ENCODE assay signal across 23 cellular contexts in genomic region chr2:85909005-85909404, GRCh38.
"Had no signal": no experiment of that assay in that cellular context is flagged by ENCODE, and none has a peak within 500 bp of the region (broad histone marks: within the 10 kb centered on the region; RNA-seq: fewer than 3 reads in every experiment).

No MANE protein-coding gene starts in this region.

- H3K4me1 ChIP-seq: breast epithelium, right atrium auricular region had no signal

- H3K27me3 Mint-ChIP-seq: activated CD4-positive, alpha-beta memory T cell treated with anti-CD3 and anti-CD28 coated beads for 36 hours; activated T-cell treated with anti-CD3 and anti-CD28 coated beads, Interleukin-2, amount 50 U/mL, for 24 hours; naive B cell; stimulated activated naive B cell treated with anti-CD40 and anti-IgM and Interleukin-4, amounts not matched to agents 10 μg/mL and 1 μg/mL and 100 μg/mL, for 72 hours had no signal

- H3K36me3 ChIP-seq: breast epithelium, esophagus squamous epithelium, right atrium auricular region, stomach had no signal

- DNase-seq: activated CD4-positive, alpha-beta memory T cell treated with anti-CD3 and anti-CD28 coated beads for 36 hours; activated CD4-positive, alpha-beta T cell treated with anti-CD3 and anti-CD28 coated beads for 48 hours; activated CD8-positive, alpha-beta memory T cell treated with anti-CD3 and anti-CD28 coated beads, Interleukin-2, amount 50 U/mL, for 4 hours; activated gamma-delta T cell; activated naive CD4-positive, alpha-beta T cell treated with anti-CD3 and anti-CD28 coated beads, Interleukin-2, amount 50 U/mL, for 16 hours; activated T-cell treated with anti-CD3 and anti-CD28 coated beads, Interleukin-2, amount 50 U/mL, for 24 hours; amygdala; esophagus squamous epithelium; left ventricle myocardium superior; naive B cell; nephron progenitor cell; occipital lobe; stimulated activated CD4-positive, alpha-beta T cell treated with anti-CD3 and anti-CD28 coated beads, Interleukin-15, amount 100 ng/mL, for 24 hours; stimulated activated CD4-positive, alpha-beta T cell treated with anti-CD3 and anti-CD28 coated beads, Interleukin-2, amount 100 ng/mL, for 24 hours; stimulated activated naive B cell treated with anti-CD40 and anti-IgM and Interleukin-4, amounts not matched to agents 10 μg/mL and 1 μg/mL and 100 μg/mL, for 72 hours; stomach; T-helper 9 cell; trophoblast cell had no signal

- H3K9me3 Mint-ChIP-seq: activated CD4-positive, alpha-beta memory T cell treated with anti-CD3 and anti-CD28 coated beads for 36 hours; activated T-cell treated with anti-CD3 and anti-CD28 coated beads, Interleukin-2, amount 50 U/mL, for 24 hours; mesothelial cell of epicardium; naive B cell; nephron progenitor cell; stimulated activated naive B cell treated with anti-CD40 and anti-IgM and Interleukin-4, amounts not matched to agents 10 μg/mL and 1 μg/mL and 100 μg/mL, for 72 hours had no signal

- H3K27me3 ChIP-seq: breast epithelium, right atrium auricular region, stomach had no signal

- H3K4me3 Mint-ChIP-seq: activated CD4-positive, alpha-beta memory T cell treated with anti-CD3 and anti-CD28 coated beads for 36 hours; activated T-cell treated with anti-CD3 and anti-CD28 coated beads, Interleukin-2, amount 50 U/mL, for 24 hours; mesothelial cell of epicardium; naive B cell; nephron progenitor cell; stimulated activated naive B cell treated with anti-CD40 and anti-IgM and Interleukin-4, amounts not matched to agents 10 μg/mL and 1 μg/mL and 100 μg/mL, for 72 hours had no signal

- H3K9me3 ChIP-seq: breast epithelium, esophagus squamous epithelium, right atrium auricular region, stomach had no signal

- H3K36me3 Mint-ChIP-seq: activated CD4-positive, alpha-beta memory T cell treated with anti-CD3 and anti-CD28 coated beads for 36 hours; mesothelial cell of epicardium had no signal

- H3K27ac ChIP-seq: right atrium auricular region, SK-N-MC, VCaP had no signal

- H3K4me3 ChIP-seq: breast epithelium, esophagus squamous epithelium, right atrium auricular region, SK-N-MC, stomach had no signal

- H3K27ac Mint-ChIP-seq: activated CD4-positive, alpha-beta memory T cell treated with anti-CD3 and anti-CD28 coated beads for 36 hours; activated T-cell treated with anti-CD3 and anti-CD28 coated beads, Interleukin-2, amount 50 U/mL, for 24 hours; mesothelial cell of epicardium; nephron progenitor cell; stimulated activated naive B cell treated with anti-CD40 and anti-IgM and Interleukin-4, amounts not matched to agents 10 μg/mL and 1 μg/mL and 100 μg/mL, for 72 hours had no signal
